Comparison of ENCODE assay signal across 2 cellular contexts in genomic region chr20:33994624-33994913, GRCh38.
TF ChIP-seq lines count a peak whose summit lies in the region.

No MANE protein-coding gene starts in this region.

TF ChIP-seq in SK-N-SH, 30 proteins besides CTCF, POLR2A, EP300 and RAD21 (continued from another document):
- TF ChIP-seq REST (IDR thresholded peaks at IDR 0.05; ENCODE audit: low read depth, low read length): no peak
- no peak for TF ChIP-seq CHD2 (IDR thresholded peaks at IDR 0.05; ENCODE audit: low read length, partially characterized antibody)
- no peak for TF ChIP-seq EZH2phosphoT487 (IDR thresholded peaks at IDR 0.05; ENCODE audit: borderline replicate concordance, low read depth)
- no peak for TF ChIP-seq PBX3 (IDR thresholded peaks at IDR 0.05)
- no peak for TF ChIP-seq FOSL2 (IDR thresholded peaks at IDR 0.05; ENCODE audit: borderline replicate concordance, low read depth)
- no peak for TF ChIP-seq USF2 (IDR thresholded peaks at IDR 0.05; ENCODE audit: borderline replicate concordance, low read depth, low read length)
- no peak for TF ChIP-seq TAF1 (IDR thresholded peaks at IDR 0.05; ENCODE audit: borderline replicate concordance, low read depth, low read length)

TF ChIP-seq in SK-N-SH treated with all-trans-retinoic acid at 6 μM for 48 hours, 23 proteins besides CTCF, POLR2A, EP300 and RAD21 (continued from another document):
- TF ChIP-seq TCF4 (CRISPR knock-in tag; IDR thresholded peaks at IDR 0.05; ENCODE audit: borderline replicate concordance) (no peak), CSRNP3 (CRISPR knock-in tag; IDR thresholded peaks at IDR 0.05) (no peak), PPARA (CRISPR knock-in tag; IDR thresholded peaks at IDR 0.05; ENCODE audit: borderline replicate concordance) (no peak), ESRRG (CRISPR knock-in tag; IDR thresholded peaks at IDR 0.05) (no peak)
TF ChIP-seq in SK-N-SH treated with all-trans-retinoic acid at 6 μM for 48 hours: peak in this region for 0.
